In genomic region chr7:55280031-55280454, GRCh38 we compare ENCODE assay signal across 8 cellular contexts.
DNase-seq lines count a peak whose midpoint lies in the region; ATAC-seq, FAIRE-seq and TF ChIP-seq lines count a peak whose summit lies in the region.

No MANE protein-coding gene starts in this region.

- no peaks in the 10 kb centered on the region for H3K36me3 Mint-ChIP-seq in CD8-positive, alpha-beta T cell

- H3K36me3 ChIP-seq in CD8-positive, alpha-beta T cell (ENCODE audit: insufficient read depth, low read length): no peaks in the 10 kb centered on the region

- POLR2A ChIA-PET in CD8-positive, alpha-beta T cell (lab: Charles Lee): no interaction called here

- intact Hi-C loops in CD8-positive, alpha-beta T cell (cut with DNase I, micrococcal nuclease): loop anchor here (1.0 to 5.0 kb wide), 5 partner anchors 85 to 682 kb away; partner anchors contain the start of genes LANCL2 (in 1 of the 2) and NIPSNAP2 (in 1 of the 2)
- intact Hi-C loops in dorsolateral prefrontal cortex (cut with DNase I): no loop called here

- DNase-seq in CD8-positive, alpha-beta T cell: peak; percentile 26 to 70 (median 43)
- DNase-seq in GM19239 (ENCODE audit: insufficient read length, low spot score) (peak; percentile 54), NCI-H524 (lab: John Stamatoyannopoulos, UW) (peak; percentile 49 to 81), dorsolateral prefrontal cortex (peak in 5 of 10 donors; percentile 37 to 66 (median 60)), lung microvascular endothelial cell (ENCODE audit: low read depth in 2 of 2) (peak; percentile 77 to 79)
- DNase-seq in activated CD4-positive, alpha-beta T cell treated with anti-CD3 and anti-CD28 coated beads, Interleukin-2, amount 50 U/mL, for 1 hour: peak; percentile 55
- DNase-seq in stimulated activated CD8-positive, alpha-beta memory T cell treated with anti-CD3 and anti-CD28 coated beads, Interleukin-4, amount 100 ng/mL, for 24 hours (ENCODE audit: low read depth): peak; percentile 29

- FAIRE-seq in GM19239 (lab: Jason Lieb, UNC): peak; percentile 77

- no peaks in the 10 kb centered on the region for H3K27me3 ChIP-seq in CD8-positive, alpha-beta T cell (ENCODE audit: insufficient read depth, low read length)
- H3K27me3 ChIP-seq in dorsolateral prefrontal cortex: no peaks in the 10 kb centered on the region

- no peak overlapping the region for H3K4me3 ChIP-seq in CD8-positive, alpha-beta T cell (ENCODE audit: low read depth, low read length)
- no peak overlapping the region for H3K4me3 ChIP-seq in dorsolateral prefrontal cortex

- H3K4me3 Mint-ChIP-seq in CD8-positive, alpha-beta T cell: no peak overlapping the region

- no peak overlapping the region for H3K27ac Mint-ChIP-seq in CD8-positive, alpha-beta T cell

- no peaks in the 10 kb centered on the region for H3K27me3 Mint-ChIP-seq in CD8-positive, alpha-beta T cell (ENCODE audit: low read depth)

- ATAC-seq in CD8-positive, alpha-beta T cell: peak; percentile 74
- peak; percentile 94 for ATAC-seq in HG03342 (IDR thresholded peaks at IDR 0.05; ENCODE audit: unreplicated experiment)

- no peaks in the 10 kb centered on the region for H3K4me1 ChIP-seq in CD8-positive, alpha-beta T cell (ENCODE audit: insufficient read depth, low read length)

- H3K9me3 Mint-ChIP-seq in CD8-positive, alpha-beta T cell: no peaks in the 10 kb centered on the region

- no peaks in the 10 kb centered on the region for H3K9me3 ChIP-seq in CD8-positive, alpha-beta T cell (ENCODE audit: low read length)

- CTCF ChIA-PET in CD8-positive, alpha-beta T cell (lab: Charles Lee): interaction anchor here (0.6 to 9.3 kb wide), 17 partner anchors 10 to 313 kb away, joined by 3 to 105 read pairs (median 4); no protein-coding TSS in a partner anchor

- no peak overlapping the region for H3K27ac ChIP-seq in CD8-positive, alpha-beta T cell (ENCODE audit: low read depth, low read length)
- no peak overlapping the region for H3K27ac ChIP-seq in dorsolateral prefrontal cortex

- H3K4me1 Mint-ChIP-seq in CD8-positive, alpha-beta T cell (ENCODE audit: low read depth): peaks cover 2% of the 10 kb centered on the region

- peak; percentile 75 for TF ChIP-seq CTCF in CD8-positive, alpha-beta T cell (IDR thresholded peaks at IDR 0.05)
- peak; percentile 43 to 88 (median 72) for TF ChIP-seq CTCF in dorsolateral prefrontal cortex (IDR thresholded peaks at IDR 0.05 in 54 of 56, conservative IDR thresholded peaks at IDR 0.05 in 2 of 56; ENCODE audit: low read depth in 1 of 56, partially characterized antibody in 56 of 56)

Comparison
In these comparisons a context has a peak if more than half of its experiments do, and no peak if none do; other contexts are left out.
1. intact Hi-C loops: an anchor here in CD8-positive, alpha-beta T cell (1.0 to 5.0 kb wide); none called in dorsolateral prefrontal cortex.